In the genomic region with DNA sequence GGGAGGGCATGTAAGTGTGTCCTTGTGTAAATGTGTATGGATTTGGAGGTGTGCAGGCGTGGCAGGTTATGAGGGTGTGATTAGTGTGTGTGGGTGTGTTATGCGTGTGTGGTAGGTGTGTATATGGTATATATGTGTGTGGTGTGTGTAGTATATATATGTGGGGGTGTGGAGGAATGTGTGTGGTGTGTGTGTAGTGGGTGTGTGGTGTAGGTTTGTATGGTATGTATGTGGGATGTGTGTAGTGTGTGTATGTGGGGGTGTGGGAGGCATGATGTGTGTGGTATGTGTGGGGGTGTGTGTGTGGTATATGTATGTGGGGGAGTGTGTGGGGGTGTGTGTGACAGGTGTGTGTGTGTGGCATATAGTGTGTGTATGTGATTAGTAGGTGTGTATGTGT, we compare ENCODE assay signal across 2 cellular contexts.
TF ChIP-seq lines count a peak whose summit lies in the region.

No MANE protein-coding gene starts in this region.

TF ChIP-seq in HEK293, 187 proteins besides CTCF, POLR2A, EP300 and RAD21:
- peak; percentile 95 for TF ChIP-seq EGR2 (tag by site-specific recombination; IDR thresholded peaks at IDR 0.05; ENCODE audit: low read depth)
- no peak for TF ChIP-seq KLF8 (tag by site-specific recombination; IDR thresholded peaks at IDR 0.05)
- TF ChIP-seq ZNF76 (tag by site-specific recombination; IDR thresholded peaks at IDR 0.05; ENCODE audit: borderline replicate concordance, low read depth), result no peak
- no peak for TF ChIP-seq IKZF3 (tag by site-specific recombination; IDR thresholded peaks at IDR 0.05)
- TF ChIP-seq ZFHX2 (tag by site-specific recombination; conservative IDR thresholded peaks at IDR 0.05), result peak; percentile 96
- TF ChIP-seq, protein P1, sequence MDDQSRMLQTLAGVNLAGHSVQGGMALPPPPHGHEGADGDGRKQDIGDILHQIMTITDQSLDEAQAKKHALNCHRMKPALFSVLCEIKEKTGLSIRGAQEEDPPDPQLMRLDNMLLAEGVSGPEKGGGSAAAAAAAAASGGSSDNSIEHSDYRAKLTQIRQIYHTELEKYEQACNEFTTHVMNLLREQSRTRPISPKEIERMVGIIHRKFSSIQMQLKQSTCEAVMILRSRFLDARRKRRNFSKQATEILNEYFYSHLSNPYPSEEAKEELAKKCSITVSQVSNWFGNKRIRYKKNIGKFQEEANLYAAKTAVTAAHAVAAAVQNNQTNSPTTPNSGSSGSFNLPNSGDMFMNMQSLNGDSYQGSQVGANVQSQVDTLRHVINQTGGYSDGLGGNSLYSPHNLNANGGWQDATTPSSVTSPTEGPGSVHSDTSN (CRISPR knock-in tag; IDR thresholded peaks at IDR 0.05), result no peak
- no peak for TF ChIP-seq MEIS1 (CRISPR knock-in tag; IDR thresholded peaks at IDR 0.05; ENCODE audit: borderline replicate concordance)
- no peak for TF ChIP-seq ZNF596 (tag by site-specific recombination; IDR thresholded peaks at IDR 0.05)
- no peak for TF ChIP-seq ZNF202 (tag by site-specific recombination; IDR thresholded peaks at IDR 0.05; ENCODE audit: borderline replicate concordance)
- TF ChIP-seq ZNF266 (tag by site-specific recombination; IDR thresholded peaks at IDR 0.05; ENCODE audit: low read depth), result no peak
- TF ChIP-seq KLF9 (tag by site-specific recombination; IDR thresholded peaks at IDR 0.05; ENCODE audit: low read depth), result no peak
- TF ChIP-seq ZNF121 (tag by site-specific recombination; IDR thresholded peaks at IDR 0.05), result no peak
- TF ChIP-seq ZNF324 (tag by site-specific recombination; IDR thresholded peaks at IDR 0.05), result no peak
- TF ChIP-seq, protein P2, sequence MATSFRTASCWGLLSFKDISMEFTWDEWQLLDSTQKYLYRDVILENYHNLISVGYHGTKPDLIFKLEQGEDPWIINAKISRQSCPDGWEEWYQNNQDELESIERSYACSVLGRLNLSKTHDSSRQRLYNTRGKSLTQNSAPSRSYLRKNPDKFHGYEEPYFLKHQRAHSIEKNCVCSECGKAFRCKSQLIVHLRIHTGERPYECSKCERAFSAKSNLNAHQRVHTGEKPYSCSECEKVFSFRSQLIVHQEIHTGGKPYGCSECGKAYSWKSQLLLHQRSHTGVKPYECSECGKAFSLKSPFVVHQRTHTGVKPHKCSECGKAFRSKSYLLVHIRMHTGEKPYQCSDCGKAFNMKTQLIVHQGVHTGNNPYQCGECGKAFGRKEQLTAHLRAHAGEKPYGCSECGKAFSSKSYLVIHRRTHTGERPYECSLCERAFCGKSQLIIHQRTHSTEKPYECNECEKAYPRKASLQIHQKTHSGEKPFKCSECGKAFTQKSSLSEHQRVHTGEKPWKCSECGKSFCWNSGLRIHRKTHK (tag by site-specific recombination; IDR thresholded peaks at IDR 0.05), result no peak
- TF ChIP-seq ZNF354C (tag by site-specific recombination; IDR thresholded peaks at IDR 0.05; ENCODE audit: borderline replicate concordance, low read depth), result no peak
- TF ChIP-seq ZNF548 (tag by site-specific recombination; IDR thresholded peaks at IDR 0.05), result no peak
- no peak for TF ChIP-seq ZNF350 (tag by site-specific recombination; IDR thresholded peaks at IDR 0.05)
- peak; percentile 55; the same call in 1 of the 2 replicates for TF ChIP-seq ZNF211 (tag by site-specific recombination; IDR thresholded peaks at IDR 0.05; ENCODE audit: low read depth)

TF ChIP-seq in H1, 55 proteins besides CTCF, POLR2A, EP300 and RAD21:
- no peak for TF ChIP-seq RNF2 (IDR thresholded peaks at IDR 0.05; ENCODE audit: borderline replicate concordance, low read depth, low read length, missing control alignments, poor library complexity, severe bottlenecking)
- TF ChIP-seq, protein P3, sequence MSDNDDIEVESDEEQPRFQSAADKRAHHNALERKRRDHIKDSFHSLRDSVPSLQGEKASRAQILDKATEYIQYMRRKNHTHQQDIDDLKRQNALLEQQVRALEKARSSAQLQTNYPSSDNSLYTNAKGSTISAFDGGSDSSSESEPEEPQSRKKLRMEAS (IDR thresholded peaks at IDR 0.05), result no peak
- TF ChIP-seq CEBPB (IDR thresholded peaks at IDR 0.05; ENCODE audit: low read depth, low read length), result no peak
- no peak for TF ChIP-seq TAF1 (IDR thresholded peaks at IDR 0.05; ENCODE audit: low read depth, low read length)
- TF ChIP-seq SUZ12 (IDR thresholded peaks at IDR 0.05; ENCODE audit: low read length), result no peak
- TF ChIP-seq CBX8 (IDR thresholded peaks at IDR 0.05; ENCODE audit: borderline replicate concordance, low read depth, low read length), result no peak
- TF ChIP-seq NANOG (IDR thresholded peaks at IDR 0.05; ENCODE audit: insufficient read depth, low read depth, low read length, poor library complexity, severe bottlenecking), result no peak
- TF ChIP-seq RXRA (IDR thresholded peaks at IDR 0.05; ENCODE audit: insufficient read depth, low read depth, low read length), result no peak
- TF ChIP-seq, protein P4, sequence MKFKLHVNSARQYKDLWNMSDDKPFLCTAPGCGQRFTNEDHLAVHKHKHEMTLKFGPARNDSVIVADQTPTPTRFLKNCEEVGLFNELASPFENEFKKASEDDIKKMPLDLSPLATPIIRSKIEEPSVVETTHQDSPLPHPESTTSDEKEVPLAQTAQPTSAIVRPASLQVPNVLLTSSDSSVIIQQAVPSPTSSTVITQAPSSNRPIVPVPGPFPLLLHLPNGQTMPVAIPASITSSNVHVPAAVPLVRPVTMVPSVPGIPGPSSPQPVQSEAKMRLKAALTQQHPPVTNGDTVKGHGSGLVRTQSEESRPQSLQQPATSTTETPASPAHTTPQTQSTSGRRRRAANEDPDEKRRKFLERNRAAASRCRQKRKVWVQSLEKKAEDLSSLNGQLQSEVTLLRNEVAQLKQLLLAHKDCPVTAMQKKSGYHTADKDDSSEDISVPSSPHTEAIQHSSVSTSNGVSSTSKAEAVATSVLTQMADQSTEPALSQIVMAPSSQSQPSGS (IDR thresholded peaks at IDR 0.05; ENCODE audit: low read length), result no peak
- no peak for TF ChIP-seq HDAC2 (IDR thresholded peaks at IDR 0.05; ENCODE audit: borderline replicate concordance in 1 of 2, low read depth in 2 of 2, low read length in 2 of 2)
- no peak for TF ChIP-seq BCL11A (IDR thresholded peaks at IDR 0.05; ENCODE audit: low read depth in 2 of 2, low read length in 2 of 2)
- no peak for TF ChIP-seq RFX5 (IDR thresholded peaks at IDR 0.05; ENCODE audit: borderline replicate concordance, low read depth, low read length)
- no peak for TF ChIP-seq TCF12 (IDR thresholded peaks at IDR 0.05; ENCODE audit: low read depth, low read length)
- no peak for TF ChIP-seq BACH1 (IDR thresholded peaks at IDR 0.05; ENCODE audit: low read length)
- TF ChIP-seq SP1 (IDR thresholded peaks at IDR 0.05; ENCODE audit: low read depth, low read length), result no peak
- TF ChIP-seq PHF8 (conservative IDR thresholded peaks at IDR 0.05; ENCODE audit: low read depth, low read length), result no peak
- TF ChIP-seq NRF1 (IDR thresholded peaks at IDR 0.05; ENCODE audit: low read depth, low read length), result no peak
- TF ChIP-seq SRF (IDR thresholded peaks at IDR 0.05; ENCODE audit: low read depth, low read length), result no peak
